Comparison of ENCODE assay signal across 9 cellular contexts in genomic region chr11:33722579-33723234, GRCh38. TPM values are rescaled to one million over a fixed set of nuclear protein-coding genes. Genes with fewer than 3 reads are reported as not detected.
DNase-seq lines count a peak whose midpoint lies in the region; ATAC-seq and TF ChIP-seq lines count a peak whose summit lies in the region.
"Had no signal": no experiment of that assay in that cellular context is flagged by ENCODE, and none has a peak within 500 bp of the region (broad histone marks: within the 10 kb centered on the region; RNA-seq: fewer than 3 reads in every experiment).

No MANE protein-coding gene starts in this region.

- ATAC-seq in GM19463 (IDR thresholded peaks at IDR 0.05; ENCODE audit: unreplicated experiment) (peak; percentile 92), HG03571 (IDR thresholded peaks at IDR 0.05; ENCODE audit: unreplicated experiment) (peak; percentile 69), omental fat pad (ENCODE audit: low FRiP score) (peak; percentile 59)

- TF ChIP-seq CTCF in chondrocyte (IDR thresholded peaks at IDR 0.05) (no peak), omental fat pad (IDR thresholded peaks at IDR 0.05) (no peak)

- peaks cover 77% of the 10 kb centered on the region for H3K4me1 Mint-ChIP-seq in chondrocyte (ENCODE audit: low read depth)

- no peaks in the 10 kb centered on the region for H3K9me3 Mint-ChIP-seq in chondrocyte (ENCODE audit: low read depth)

- peaks cover 17% of the 10 kb centered on the region for H3K36me3 Mint-ChIP-seq in chondrocyte (ENCODE audit: low read depth)

- no peaks in the 10 kb centered on the region for H3K27me3 Mint-ChIP-seq in chondrocyte (ENCODE audit: low read depth)
- H3K27me3 Mint-ChIP-seq: activated naive CD8-positive, alpha-beta T cell had no signal

- H3K27ac Mint-ChIP-seq in chondrocyte (ENCODE audit: unreplicated experiment): peak overlapping the region; percentile 99
- H3K27ac Mint-ChIP-seq: activated naive CD8-positive, alpha-beta T cell had no signal

- peak; percentile 74 for DNase-seq in AG08395 (ENCODE audit: low spot score)
- DNase-seq in chondrocyte (ENCODE audit: low spot score): no peak
- DNase-seq in omental fat pad (ENCODE audit: low spot score): no peak
- DNase-seq in NOMO-1 treated with dmso at 0.1 percent for 144 hours (lab: John Stamatoyannopoulos, UW; ENCODE audit: unreplicated experiment): no peak
- DNase-seq in GDM1 (lab: John Stamatoyannopoulos, UW): no peak
- no peak for DNase-seq in hippocampal formation (lab: John Stamatoyannopoulos, UW)

- H3K4me3 Mint-ChIP-seq in chondrocyte (ENCODE audit: unreplicated experiment): peak overlapping the region; percentile 44
- H3K4me3 Mint-ChIP-seq: activated naive CD8-positive, alpha-beta T cell had no signal

RNA-seq across cellular contexts. Expression of gene CD59, which starts 13.5 kb away (rescaled TPM):
- 579 to 718 TPM (median 705 TPM) in 3 replicates for total RNA-seq in chondrocyte
- total RNA-seq in omental fat pad: 100 to 1,000 TPM; 327 to 685 (median 490) TPM

RNA-seq across cellular contexts. Expression of gene C11orf91, which starts 22.1 kb away (rescaled TPM):
- total RNA-seq in chondrocyte (0.50 TPM in 1 of 3 replicates, not detected in the others), omental fat pad (not detected)

RNA-seq across cellular contexts. Expression of gene FBXO3, which starts 51.6 kb away (rescaled TPM):
- total RNA-seq in chondrocyte (18.0 to 32.1 TPM (median 22.0 TPM) in 3 replicates), omental fat pad (10 to 100 TPM; 23.0 to 55.8 (median 30.8) TPM)
